ENCODE assay signal across 18 cellular contexts in genomic region chr2:181447040-181447439, GRCh38. TPM values are rescaled to one million over a fixed set of nuclear protein-coding genes. Genes with fewer than 3 reads are reported as not detected.
DNase-seq lines count a peak whose midpoint lies in the region; ATAC-seq and TF ChIP-seq lines count a peak whose summit lies in the region.
"Had no signal": no experiment of that assay in that cellular context is flagged by ENCODE, and none has a peak within 500 bp of the region (broad histone marks: within the 10 kb centered on the region; RNA-seq: fewer than 3 reads in every experiment).

No MANE protein-coding gene starts in this region.

- no peaks in the 10 kb centered on the region for H3K27me3 Mint-ChIP-seq in activated naive CD4-positive, alpha-beta T cell treated with anti-CD3 and anti-CD28 coated beads, Interleukin-2, amount 50 U/mL, for 24 hours
- no peaks in the 10 kb centered on the region for H3K27me3 Mint-ChIP-seq in activated T-helper 2 cell treated with anti-CD3 and anti-CD28 coated beads, Interferon-gamma antibody, Interleukin-2, Interleukin-4, amounts not matched to agents 10 μg/mL and 5 μg/mL and 100 μg/mL, durations not matched to agents 14 hours and 24 hours and 36 hours (ENCODE audit: low read depth)

- no peak for TF ChIP-seq CTCF in heart left ventricle (IDR thresholded peaks at IDR 0.05)

- H3K27ac ChIP-seq in heart left ventricle, result no peak overlapping the region
- H3K27ac ChIP-seq: coronary artery, KMS-11, testis had no signal

- H3K9me3 Mint-ChIP-seq in activated naive CD4-positive, alpha-beta T cell treated with anti-CD3 and anti-CD28 coated beads, Interleukin-2, amount 50 U/mL, for 24 hours, result no peaks in the 10 kb centered on the region
- H3K9me3 Mint-ChIP-seq in activated T-helper 2 cell treated with anti-CD3 and anti-CD28 coated beads, Interferon-gamma antibody, Interleukin-2, Interleukin-4, amounts not matched to agents 10 μg/mL and 5 μg/mL and 100 μg/mL, durations not matched to agents 14 hours and 24 hours and 36 hours, result peaks cover 10% of the 10 kb centered on the region

- DNase-seq in activated naive CD4-positive, alpha-beta T cell (lab: John Stamatoyannopoulos, UW), result no peak
- DNase-seq in activated T-helper 2 cell treated with anti-CD3 and anti-CD28 coated beads, Interferon-gamma antibody, Interleukin-2, Interleukin-4, amounts not matched to agents 10 μg/mL and 5 μg/mL and 100 μg/mL, durations not matched to agents 14 hours and 24 hours and 36 hours (ENCODE audit: low spot score), result no peak
- DNase-seq in SK-N-DZ (ENCODE audit: low spot score) (no peak), heart left ventricle (no peak), left cardiac atrium (no peak)
- DNase-seq: amygdala; glutamatergic neuron; NCI-H146; NCI-H526; posterior cingulate gyrus; stimulated activated CD4-positive, alpha-beta T cell treated with anti-CD3 and anti-CD28 coated beads, Interleukin-12 subunit alpha, Interleukin-12 subunit beta, amount 100 ng/mL, for 4 hours; T-helper 9 cell; testis had no signal

- no peaks in the 10 kb centered on the region for H3K36me3 Mint-ChIP-seq in activated naive CD4-positive, alpha-beta T cell treated with anti-CD3 and anti-CD28 coated beads, Interleukin-2, amount 50 U/mL, for 24 hours
- H3K36me3 Mint-ChIP-seq in activated T-helper 2 cell treated with anti-CD3 and anti-CD28 coated beads, Interferon-gamma antibody, Interleukin-2, Interleukin-4, amounts not matched to agents 10 μg/mL and 5 μg/mL and 100 μg/mL, durations not matched to agents 14 hours and 24 hours and 36 hours (ENCODE audit: low read depth), result peaks cover 16% of the 10 kb centered on the region

- H3K4me1 Mint-ChIP-seq in activated naive CD4-positive, alpha-beta T cell treated with anti-CD3 and anti-CD28 coated beads, Interleukin-2, amount 50 U/mL, for 24 hours, result peaks cover 20% of the 10 kb centered on the region
- peaks cover 35% of the 10 kb centered on the region for H3K4me1 Mint-ChIP-seq in activated T-helper 2 cell treated with anti-CD3 and anti-CD28 coated beads, Interferon-gamma antibody, Interleukin-2, Interleukin-4, amounts not matched to agents 10 μg/mL and 5 μg/mL and 100 μg/mL, durations not matched to agents 14 hours and 24 hours and 36 hours (ENCODE audit: low read depth)

- 63 to 76% (median 65%) methylated on average over 3 of the region's 3 CpGs for WGBS in heart left ventricle, 4 donors

- H3K9me3 ChIP-seq in heart left ventricle, result no peaks in the 10 kb centered on the region
- H3K9me3 ChIP-seq: testis had no signal

- H3K4me3 Mint-ChIP-seq in activated naive CD4-positive, alpha-beta T cell treated with anti-CD3 and anti-CD28 coated beads, Interleukin-2, amount 50 U/mL, for 24 hours, result no peak overlapping the region
- H3K4me3 Mint-ChIP-seq in activated T-helper 2 cell treated with anti-CD3 and anti-CD28 coated beads, Interferon-gamma antibody, Interleukin-2, Interleukin-4, amounts not matched to agents 10 μg/mL and 5 μg/mL and 100 μg/mL, durations not matched to agents 14 hours and 24 hours and 36 hours (ENCODE audit: low read depth), result no peak overlapping the region

- intact Hi-C loops in activated T-helper 2 cell treated with anti-CD3 and anti-CD28 coated beads, Interferon-gamma antibody, Interleukin-2, Interleukin-4, amounts not matched to agents 10 μg/mL and 5 μg/mL and 100 μg/mL, durations not matched to agents 14 hours and 24 hours and 36 hours (cut with micrococcal nuclease), result loop anchor here (1.0 to 10.0 kb wide), 2 partner anchors 8 to 52 kb away; no protein-coding TSS in a partner anchor
- intact Hi-C loops in heart left ventricle (cut with DNase I) (no loop called here), left cardiac atrium (cut with DNase I) (no loop called here)

- H3K4me3 ChIP-seq in heart left ventricle, result no peak overlapping the region
- H3K4me3 ChIP-seq: coronary artery, testis had no signal

- TF ChIP-seq POLR2A in heart left ventricle (IDR thresholded peaks at IDR 0.05), result no peak

- H3K27me3 ChIP-seq in heart left ventricle, result no peaks in the 10 kb centered on the region
- H3K27me3 ChIP-seq: testis had no signal

- peak overlapping the region; percentile 15 for H3K27ac Mint-ChIP-seq in activated naive CD4-positive, alpha-beta T cell treated with anti-CD3 and anti-CD28 coated beads, Interleukin-2, amount 50 U/mL, for 24 hours
- peak overlapping the region; percentile 25 for H3K27ac Mint-ChIP-seq in activated T-helper 2 cell treated with anti-CD3 and anti-CD28 coated beads, Interferon-gamma antibody, Interleukin-2, Interleukin-4, amounts not matched to agents 10 μg/mL and 5 μg/mL and 100 μg/mL, durations not matched to agents 14 hours and 24 hours and 36 hours

- peak; percentile 79 for ATAC-seq in HG03457 (IDR thresholded peaks at IDR 0.05; ENCODE audit: unreplicated experiment)
- ATAC-seq in heart left ventricle, result no peak
- ATAC-seq in HG03521 (IDR thresholded peaks at IDR 0.05; ENCODE audit: unreplicated experiment), result no peak
- no peak for ATAC-seq in left cardiac atrium

- no peaks in the 10 kb centered on the region for H3K36me3 ChIP-seq in heart left ventricle

- no peaks in the 10 kb centered on the region for H3K4me1 ChIP-seq in heart left ventricle
- H3K4me1 ChIP-seq: testis had no signal

RNA-seq across cellular contexts. Expression of gene ITGA4, which starts 10.1 kb away (rescaled TPM):
- 96.5 and 106 TPM in 2 replicates for total RNA-seq in activated T-helper 2 cell treated with anti-CD3 and anti-CD28 coated beads, Interferon-gamma antibody, Interleukin-2, Interleukin-4, amounts not matched to agents 10 μg/mL and 5 μg/mL and 100 μg/mL, durations not matched to agents 14 hours and 24 hours and 36 hours
- polyA plus RNA-seq in SK-N-DZ (2014; cell fraction: cytosol; rRNA removed), result 4.0 and 8.1 TPM in 2 replicates
- 9.9 and 10.9 TPM in 2 replicates for polyA plus RNA-seq in SK-N-DZ (2014; cell fraction: nucleus; rRNA removed)
- total RNA-seq in heart left ventricle, result 10 to 100 TPM in 1 of 9 donors, 1 to 10 TPM in 6, under 1 TPM in 2; 0.69 to 16.5 (median 1.8) TPM
- under 1 TPM; 0.23 to 0.80 TPM for polyA plus RNA-seq in heart left ventricle
- total RNA-seq in left cardiac atrium, result 1 to 10 TPM; 2.6 to 4.2 TPM
